In genomic region chr17:9170822-9171221, GRCh38 we compare ENCODE assay signal across 16 cellular contexts.
"Had no signal": no experiment of that assay in that cellular context is flagged by ENCODE, and none has a peak within 500 bp of the region (broad histone marks: within the 10 kb centered on the region; RNA-seq: fewer than 3 reads in every experiment).

No MANE protein-coding gene starts in this region.

- H3K4me1 Mint-ChIP-seq: activated CD8-positive, alpha-beta memory T cell treated with anti-CD3 and anti-CD28 coated beads, Interleukin-2, amount 10 ng/mL, durations not matched to agents 7 days and 5 days; activated naive CD8-positive, alpha-beta T cell treated with anti-CD3 and anti-CD28 coated beads for 36 hours; stimulated activated effector memory CD8-positive, alpha-beta T cell treated with anti-CD3 and anti-CD28 coated beads, Interleukin-12 subunit alpha, Interleukin-12 subunit beta, amount 100 ng/mL, for 72 hours had no signal

- H3K4me3 Mint-ChIP-seq: activated CD8-positive, alpha-beta memory T cell treated with anti-CD3 and anti-CD28 coated beads, Interleukin-2, amount 10 ng/mL, durations not matched to agents 7 days and 5 days; activated naive CD8-positive, alpha-beta T cell treated with anti-CD3 and anti-CD28 coated beads for 36 hours; activated T-cell treated with anti-CD3 and anti-CD28 coated beads, Interleukin-2, amount 50 U/mL, for 4 hours; stimulated activated effector memory CD8-positive, alpha-beta T cell treated with anti-CD3 and anti-CD28 coated beads, Interleukin-12 subunit alpha, Interleukin-12 subunit beta, amount 100 ng/mL, for 72 hours had no signal

- H3K27me3 ChIP-seq: brain microvascular endothelial cell, neutrophil, right atrium auricular region, tibial nerve had no signal

- ATAC-seq: activated CD4-positive, CD25-positive, alpha-beta regulatory T cell treated with anti-CD3 and anti-CD28 coated beads, Interleukin-2, amount 50 U/mL, for 24 hours; activated CD8-positive, alpha-beta memory T cell treated with anti-CD3 and anti-CD28 coated beads, Interleukin-2, amount 10 ng/mL, durations not matched to agents 7 days and 5 days; activated T-cell treated with anti-CD3 and anti-CD28 coated beads, Interleukin-2, amount 50 U/mL, for 4 hours; stimulated activated effector memory CD8-positive, alpha-beta T cell treated with anti-CD3 and anti-CD28 coated beads, Interleukin-12 subunit alpha, Interleukin-12 subunit beta, amount 100 ng/mL, for 72 hours had no signal

- H3K27ac Mint-ChIP-seq: activated CD8-positive, alpha-beta memory T cell treated with anti-CD3 and anti-CD28 coated beads, Interleukin-2, amount 10 ng/mL, durations not matched to agents 7 days and 5 days; activated naive CD8-positive, alpha-beta T cell treated with anti-CD3 and anti-CD28 coated beads for 36 hours; stimulated activated effector memory CD8-positive, alpha-beta T cell treated with anti-CD3 and anti-CD28 coated beads, Interleukin-12 subunit alpha, Interleukin-12 subunit beta, amount 100 ng/mL, for 72 hours had no signal

- H3K27ac ChIP-seq: brain microvascular endothelial cell, neutrophil, right atrium auricular region, tibial nerve had no signal

- H3K9me3 Mint-ChIP-seq: activated naive CD8-positive, alpha-beta T cell treated with anti-CD3 and anti-CD28 coated beads for 36 hours; activated T-cell treated with anti-CD3 and anti-CD28 coated beads, Interleukin-2, amount 50 U/mL, for 4 hours; stimulated activated effector memory CD8-positive, alpha-beta T cell treated with anti-CD3 and anti-CD28 coated beads, Interleukin-12 subunit alpha, Interleukin-12 subunit beta, amount 100 ng/mL, for 72 hours had no signal

- H3K4me3 ChIP-seq: right atrium auricular region, tibial nerve had no signal

- H3K36me3 ChIP-seq: brain microvascular endothelial cell, neutrophil, right atrium auricular region, tibial nerve had no signal

- H3K9me3 ChIP-seq: neutrophil, right atrium auricular region had no signal

- FAIRE-seq: TTC549 had no signal

- DNase-seq: activated CD4-positive, alpha-beta T cell treated with anti-CD3 and anti-CD28 coated beads, Interleukin-2, amount 50 U/mL, for 48 hours; activated CD8-positive, alpha-beta memory T cell treated with anti-CD3 and anti-CD28 coated beads, Interleukin-2, amount 10 ng/mL, durations not matched to agents 7 days and 5 days; activated effector memory CD4-positive, alpha-beta T cell treated with anti-CD3 and anti-CD28 coated beads, Interleukin-2, amount 50 U/mL, for 16 hours; activated naive CD8-positive, alpha-beta T cell treated with anti-CD3 and anti-CD28 coated beads for 36 hours; activated T-cell treated with anti-CD3 and anti-CD28 coated beads, Interleukin-2, amount 50 U/mL, for 4 hours; brain microvascular endothelial cell; glutamatergic neuron; islet precursor cell; posterior cingulate gyrus; T-helper 2 cell had no signal

- H3K36me3 Mint-ChIP-seq: activated CD8-positive, alpha-beta memory T cell treated with anti-CD3 and anti-CD28 coated beads, Interleukin-2, amount 10 ng/mL, durations not matched to agents 7 days and 5 days; activated naive CD8-positive, alpha-beta T cell treated with anti-CD3 and anti-CD28 coated beads for 36 hours; stimulated activated effector memory CD8-positive, alpha-beta T cell treated with anti-CD3 and anti-CD28 coated beads, Interleukin-12 subunit alpha, Interleukin-12 subunit beta, amount 100 ng/mL, for 72 hours had no signal

- H3K27me3 Mint-ChIP-seq: activated naive CD8-positive, alpha-beta T cell treated with anti-CD3 and anti-CD28 coated beads for 36 hours had no signal
